Comparison of ENCODE assay signal across 22 cellular contexts in genomic region chr11:119496453-119496852, GRCh38.
DNase-seq lines count a peak whose midpoint lies in the region; ATAC-seq and TF ChIP-seq lines count a peak whose summit lies in the region.
"Had no signal": no experiment of that assay in that cellular context is flagged by ENCODE, and none has a peak within 500 bp of the region (broad histone marks: within the 10 kb centered on the region; RNA-seq: fewer than 3 reads in every experiment).

No MANE protein-coding gene starts in this region.

- H3K27ac Mint-ChIP-seq in HFFc6 = no peak overlapping the region
- no peak overlapping the region for H3K27ac Mint-ChIP-seq in activated T-helper 17 cell treated with anti-CD3 and anti-CD28 coated beads, Interleukin-2, amount 50 U/mL, for 72 hours
- no peak overlapping the region for H3K27ac Mint-ChIP-seq in activated T-cell treated with anti-CD3 and anti-CD28 coated beads, Interleukin-2, amount 50 U/mL, for 72 hours
- H3K27ac Mint-ChIP-seq: IgD-negative memory B cell had no signal

- H3K27me3 ChIP-seq in adrenal gland = no peaks in the 10 kb centered on the region
- H3K27me3 ChIP-seq: Peyer's patch had no signal

- no peaks in the 10 kb centered on the region for H3K9me3 ChIP-seq in adrenal gland (replicated peaks in 1 of 3)
- H3K9me3 ChIP-seq: A549, Peyer's patch had no signal

- H3K4me3 ChIP-seq in adrenal gland (no peak overlapping the region), fibroblast of the aortic adventitia (ENCODE audit: low read depth, low read length) (no peak overlapping the region)
- H3K4me3 ChIP-seq: A549, GM12878, Peyer's patch had no signal

- H3K27ac ChIP-seq in adrenal gland = no peak overlapping the region
- H3K27ac ChIP-seq: A549, HL-60, Peyer's patch had no signal

- peaks cover 43% of the 10 kb centered on the region for H3K27me3 Mint-ChIP-seq in HFFc6 (ENCODE audit: insufficient read depth)
- peaks cover 23% of the 10 kb centered on the region for H3K27me3 Mint-ChIP-seq in activated T-helper 17 cell treated with anti-CD3 and anti-CD28 coated beads, Interleukin-2, amount 50 U/mL, for 72 hours
- peaks cover 40% of the 10 kb centered on the region for H3K27me3 Mint-ChIP-seq in activated T-cell treated with anti-CD3 and anti-CD28 coated beads, Interleukin-2, amount 50 U/mL, for 72 hours (ENCODE audit: low read depth)

- H3K4me3 Mint-ChIP-seq in HFFc6 = no peak overlapping the region
- no peak overlapping the region for H3K4me3 Mint-ChIP-seq in activated T-helper 17 cell treated with anti-CD3 and anti-CD28 coated beads, Interleukin-2, amount 50 U/mL, for 72 hours
- no peak overlapping the region for H3K4me3 Mint-ChIP-seq in activated T-cell treated with anti-CD3 and anti-CD28 coated beads, Interleukin-2, amount 50 U/mL, for 72 hours
- H3K4me3 Mint-ChIP-seq: IgD-negative memory B cell had no signal

- no peaks in the 10 kb centered on the region for H3K36me3 Mint-ChIP-seq in HFFc6 (ENCODE audit: low read depth)
- no peaks in the 10 kb centered on the region for H3K36me3 Mint-ChIP-seq in activated T-helper 17 cell treated with anti-CD3 and anti-CD28 coated beads, Interleukin-2, amount 50 U/mL, for 72 hours (ENCODE audit: low read depth)
- H3K36me3 Mint-ChIP-seq in activated T-cell treated with anti-CD3 and anti-CD28 coated beads, Interleukin-2, amount 50 U/mL, for 72 hours (ENCODE audit: insufficient read depth in 2 of 2) = no peaks in the 10 kb centered on the region

- intact Hi-C loops in adrenal gland (cut with DNase I) = no loop called here

- peaks cover 9% of the 10 kb centered on the region for H3K4me1 Mint-ChIP-seq in HFFc6 (ENCODE audit: low read depth)
- no peaks in the 10 kb centered on the region for H3K4me1 Mint-ChIP-seq in activated T-helper 17 cell treated with anti-CD3 and anti-CD28 coated beads, Interleukin-2, amount 50 U/mL, for 72 hours
- H3K4me1 Mint-ChIP-seq in activated T-cell treated with anti-CD3 and anti-CD28 coated beads, Interleukin-2, amount 50 U/mL, for 72 hours (ENCODE audit: low read depth) = no peaks in the 10 kb centered on the region
- H3K4me1 Mint-ChIP-seq: IgD-negative memory B cell had no signal

- no peak for TF ChIP-seq CTCF in HFFc6 (IDR thresholded peaks at IDR 0.05)
- TF ChIP-seq CTCF in adrenal gland (IDR thresholded peaks at IDR 0.05) = no peak
- TF ChIP-seq CTCF in fibroblast of the aortic adventitia (IDR thresholded peaks at IDR 0.05; ENCODE audit: insufficient read depth, low read length) = no peak

- ATAC-seq in activated T-helper 17 cell treated with anti-CD3 and anti-CD28 coated beads, Interleukin-2, amount 50 U/mL, for 72 hours (replicated peaks) = no peak
- ATAC-seq in activated T-cell treated with anti-CD3 and anti-CD28 coated beads, Interleukin-2, amount 50 U/mL, for 72 hours (replicated peaks in 1 of 2) = no peak
- ATAC-seq: A549, GM12878, Right ventricle myocardium inferior had no signal

- H3K4me1 ChIP-seq in adrenal gland (replicated peaks in 1 of 2) = no peaks in the 10 kb centered on the region
- H3K4me1 ChIP-seq: A549, Peyer's patch had no signal

- 39 to 64% (median 48%) methylated on average over 8 to 10 of the region's 10 CpGs for WGBS in adrenal gland, 4 donors

- H3K9me3 Mint-ChIP-seq in HFFc6 = no peaks in the 10 kb centered on the region
- no peaks in the 10 kb centered on the region for H3K9me3 Mint-ChIP-seq in activated T-helper 17 cell treated with anti-CD3 and anti-CD28 coated beads, Interleukin-2, amount 50 U/mL, for 72 hours
- no peaks in the 10 kb centered on the region for H3K9me3 Mint-ChIP-seq in activated T-cell treated with anti-CD3 and anti-CD28 coated beads, Interleukin-2, amount 50 U/mL, for 72 hours

- no peaks in the 10 kb centered on the region for H3K36me3 ChIP-seq in adrenal gland (replicated peaks in 1 of 2)
- H3K36me3 ChIP-seq: Peyer's patch had no signal

- DNase-seq in EH (ENCODE audit: low read depth) (peak; percentile 72), HFFc6 (peak; percentile 30), adrenal gland (peak in 6 of 7 donors; percentile 56 to 82 (median 76)), fibroblast of the aortic adventitia (ENCODE audit: low read depth) (peak; percentile 21), NCI-H1417 treated with DMSO at 0.1 percent for 48 hours (lab: John Stamatoyannopoulos, UW) (no peak), HuH-7.5 (ENCODE audit: low spot score) (no peak)
- DNase-seq in activated T-cell treated with anti-CD3 and anti-CD28 coated beads, Interleukin-2, amount 50 U/mL, for 72 hours = no peak
- DNase-seq: C1 segment of cervical spinal cord; DMS79; GF-D8; Kasumi-1; NCI-H1092 treated with DMSO at 0.1 percent for 48 hours; NCI-H2081 treated with DMSO at 0.1 percent for 48 hours; NCI-H748 treated with DMSO at 0.1 percent for 48 hours; NK-92 treated with Interleukin-12 subunit alpha and Interleukin-12 subunit beta, amount 100 ng/mL, for 24 hours; Peyer's patch had no signal

- TF ChIP-seq POLR2A in adrenal gland (IDR thresholded peaks at IDR 0.05) = no peak

Comparison
In these comparisons a context has a peak if more than half of its experiments do, and no peak if none do; other contexts are left out.
1. DNase-seq: peak in EH (single experiment), HFFc6 (single experiment), adrenal gland (6 of 7) and fibroblast of the aortic adventitia (single experiment); none in NCI-H1417 treated with DMSO at 0.1 percent for 48 hours (single experiment), activated T-cell treated with anti-CD3 and anti-CD28 coated beads, Interleukin-2, amount 50 U/mL, for 72 hours (0 of 2) and HuH-7.5 (single experiment).